10 cellular contexts compared by ENCODE assay signal in the genomic region with DNA sequence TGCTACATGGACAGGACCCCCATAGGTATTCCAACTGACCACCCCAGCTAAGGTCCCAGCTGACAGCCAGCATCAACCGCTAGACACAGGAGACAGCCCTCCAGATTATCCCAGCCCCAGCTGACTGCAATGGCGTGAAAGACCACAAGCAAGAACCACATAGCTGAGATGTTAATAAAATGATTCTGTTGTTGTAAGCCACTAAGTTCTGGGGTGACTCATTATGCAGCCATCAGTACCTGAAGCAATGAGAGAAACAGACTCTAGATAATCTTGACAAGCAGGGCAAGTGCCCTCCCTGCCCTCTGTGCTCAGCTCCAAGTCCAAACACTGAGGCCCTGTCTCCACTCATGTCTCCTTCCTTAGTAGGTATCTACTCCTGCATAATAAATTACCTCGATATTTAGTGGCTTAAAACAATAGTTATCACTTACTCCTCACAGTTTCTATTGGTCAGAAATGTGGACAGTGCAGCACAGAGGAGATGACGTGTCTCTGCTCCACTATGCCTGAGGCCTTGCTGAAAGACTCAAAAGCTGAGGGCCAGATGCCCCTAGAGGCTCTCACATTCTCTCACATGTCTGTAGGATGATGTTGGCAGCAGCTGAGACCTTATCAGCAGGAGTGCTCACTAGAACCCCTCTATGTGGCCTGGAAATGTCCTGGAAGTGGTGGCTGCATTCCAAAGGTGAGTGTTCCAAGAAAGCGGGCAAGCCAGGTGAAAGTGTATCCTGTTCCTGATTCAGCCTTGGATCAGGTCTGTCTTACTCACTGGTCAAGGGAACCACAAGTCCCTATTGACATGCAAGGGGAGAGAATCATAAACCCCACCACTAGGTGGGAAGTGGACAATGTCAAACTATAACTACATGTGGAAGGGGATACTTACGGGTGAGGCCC. TPM values are rescaled to one million over a fixed set of nuclear protein-coding genes. Genes with fewer than 3 reads are reported as not detected.
DNase-seq lines count a peak whose midpoint lies in the region; ATAC-seq and TF ChIP-seq lines count a peak whose summit lies in the region.
"Had no signal": no experiment of that assay in that cellular context is flagged by ENCODE, and none has a peak within 500 bp of the region (broad histone marks: within the 10 kb centered on the region; RNA-seq: fewer than 3 reads in every experiment).

No MANE protein-coding gene starts in this region.

- DNase-seq in AG20443 (ENCODE audit: low spot score) (peak; percentile 63), brain microvascular endothelial cell (peak; percentile 82), mesendoderm (peak; percentile 47), C1 segment of cervical spinal cord (lab: John Stamatoyannopoulos, UW) (no peak), D341Med (ENCODE audit: low spot score) (no peak)
- DNase-seq: Karpas-422 had no signal

- TF ChIP-seq CTCF in brain microvascular endothelial cell (IDR thresholded peaks at IDR 0.05; ENCODE audit: low read depth, low read length, missing control alignments) = peak; percentile 32

- peaks cover 45% of the 10 kb centered on the region for H3K79me1 ChIP-seq in mesendoderm (ENCODE audit: low read length)

- H4K5ac ChIP-seq in mesendoderm (ENCODE audit: low read length) = no peak overlapping the region

- no peak overlapping the region for H4K8ac ChIP-seq in mesendoderm (ENCODE audit: low read depth, low read length)

- H3K27me3 Mint-ChIP-seq in IgD-negative memory B cell = no peaks in the 10 kb centered on the region

- H3K27ac Mint-ChIP-seq in IgD-negative memory B cell = peak overlapping the region in 2 of 3 donors; percentile 19 to 28

- no CpG with 5 or more reads among the region's 6 CpGs for WGBS in mesendoderm (ENCODE audit: extremely low coverage, insufficient coverage, low lambda C conversion rate)

- H2BK15ac ChIP-seq in mesendoderm (replicated peaks; ENCODE audit: low read depth) = no peak overlapping the region

- no peaks in the 10 kb centered on the region for H3K9me3 Mint-ChIP-seq in IgD-negative memory B cell

- H3K4me3 ChIP-seq in brain microvascular endothelial cell (ENCODE audit: low read depth, low read length) (no peak overlapping the region), mesendoderm (ENCODE audit: low read length) (no peak overlapping the region)

- H3K56ac ChIP-seq in mesendoderm (ENCODE audit: low read length) = no peak overlapping the region

- no peak overlapping the region for H3K23ac ChIP-seq in mesendoderm (ENCODE audit: low read length)

- H3K79me2 ChIP-seq in mesendoderm (ENCODE audit: control insufficient read depth, insufficient read depth, low read length) = peaks cover 59% of the 10 kb centered on the region

- ATAC-seq in GM21528 (IDR thresholded peaks at IDR 0.05; ENCODE audit: low FRiP score, unreplicated experiment) (no peak), HG03025 (IDR thresholded peaks at IDR 0.05; ENCODE audit: low FRiP score, unreplicated experiment) (no peak)

- no peak overlapping the region for H2AK5ac ChIP-seq in mesendoderm (ENCODE audit: low read length)

- peak overlapping the region; percentile 26 for H3K27ac ChIP-seq in brain microvascular endothelial cell
- H3K27ac ChIP-seq in mesendoderm (ENCODE audit: low read depth, low read length) = no peak overlapping the region

- H3K27me3 ChIP-seq in brain microvascular endothelial cell (replicated peaks) = no peaks in the 10 kb centered on the region
- H3K27me3 ChIP-seq in mesendoderm (ENCODE audit: insufficient read depth, low read length, poor library complexity) = no peaks in the 10 kb centered on the region
- H3K27me3 ChIP-seq: right lobe of liver had no signal

- in situ Hi-C loops in brain microvascular endothelial cell (cut with HindIII; ENCODE audit: low pct_ligation_motif_present, low sequenced_read_pairs) = no loop called here

- peaks cover 2% of the 10 kb centered on the region for H3K36me3 ChIP-seq in brain microvascular endothelial cell (replicated peaks)
- no peaks in the 10 kb centered on the region for H3K36me3 ChIP-seq in mesendoderm (ENCODE audit: control insufficient read depth, insufficient read depth, low read length)

- peak overlapping the region in 3 of 4 donors; percentile 74 to 88 (median 88) for H3K4me3 Mint-ChIP-seq in IgD-negative memory B cell

- H2BK120ac ChIP-seq in mesendoderm (ENCODE audit: low read depth, low read length) = no peak overlapping the region

- H3K9ac ChIP-seq in mesendoderm (ENCODE audit: low read length) = no peak overlapping the region

- peaks cover 7% of the 10 kb centered on the region for H3K4me1 ChIP-seq in mesendoderm (ENCODE audit: control insufficient read depth, low read depth, low read length)

- no peak overlapping the region for H3K4me2 ChIP-seq in mesendoderm (ENCODE audit: low read length)

- H2BK5ac ChIP-seq in mesendoderm (ENCODE audit: low read length) = no peak overlapping the region

- no peaks in the 10 kb centered on the region for H3K36me3 Mint-ChIP-seq in IgD-negative memory B cell

- H3K18ac ChIP-seq in mesendoderm (ENCODE audit: low read length) = no peak overlapping the region

- H3K4ac ChIP-seq in mesendoderm (ENCODE audit: low read depth, low read length) = no peak overlapping the region

- H3K4me1 Mint-ChIP-seq in IgD-negative memory B cell = peaks cover 56 to 67% (median 64%) of the 10 kb centered on the region in 3 donors

RNA-seq across cellular contexts. Expression of a gene that starts 2.5 kb away (rescaled TPM):
- polyA plus RNA-seq in IgD-negative memory B cell = 101 TPM
- 40.4 TPM for polyA plus RNA-seq in mesendoderm (2013, experiment 1 of 2)
- polyA plus RNA-seq in mesendoderm (2013, experiment 2 of 2) = 40.6 TPM

Comparison
In these comparisons a context has a peak if more than half of its experiments do, and no peak if none do; other contexts are left out.
1. DNase-seq: peak in AG20443 (single experiment), brain microvascular endothelial cell (single experiment) and mesendoderm (single experiment); none in C1 segment of cervical spinal cord (0 of 14) and D341Med (single experiment).